8 cellular contexts compared by ENCODE assay signal in genomic region chr17:32875904-32876413, GRCh38. TPM values are rescaled to one million over a fixed set of nuclear protein-coding genes. Genes with fewer than 3 reads are reported as not detected.
DNase-seq lines count a peak whose midpoint lies in the region; ATAC-seq and TF ChIP-seq lines count a peak whose summit lies in the region.

No MANE protein-coding gene starts in this region.

- peaks cover 6% of the 10 kb centered on the region for H3F3A ChIP-seq in MM.1S (ENCODE audit: insufficient read depth, low read length)

- no peaks in the 10 kb centered on the region for H3K9me3 ChIP-seq in CD4-positive, alpha-beta memory T cell (ENCODE audit: control insufficient read depth in 1 of 2, low read length in 2 of 2)
- H3K9me3 ChIP-seq in MM.1S (replicated peaks; ENCODE audit: insufficient read depth, low read length), result no peaks in the 10 kb centered on the region

- peak overlapping the region; percentile 72 to 96 (median 86) for H3K27ac Mint-ChIP-seq in CD4-positive, alpha-beta memory T cell
- peak overlapping the region in 5 of 6 donors; percentile 42 to 93 (median 86) for H3K27ac Mint-ChIP-seq in naive B cell

- H3K4me1 ChIP-seq in CD4-positive, alpha-beta memory T cell (ENCODE audit: insufficient read depth, low read length), result peaks cover 18% of the 10 kb centered on the region
- H3K4me1 ChIP-seq in MM.1S (ENCODE audit: low read length), result peaks cover 30% of the 10 kb centered on the region

- H3K36me3 Mint-ChIP-seq in CD4-positive, alpha-beta memory T cell, result peaks cover 0 to 5% of the 10 kb centered on the region in 2 donors
- no peaks in the 10 kb centered on the region for H3K36me3 Mint-ChIP-seq in naive B cell

- 0 out of 2 replicates have a peak, but pooled peaks cover 5% of the 10 kb centered on the region for H4K20me1 ChIP-seq in MM.1S (ENCODE audit: insufficient read depth, low read length)

- H3K4me2 ChIP-seq in MM.1S (ENCODE audit: low read depth, low read length), result peak overlapping the region; percentile 75

- H2AFZ ChIP-seq in MM.1S (ENCODE audit: low read length), result no peak overlapping the region

- H3K27ac ChIP-seq in CD4-positive, alpha-beta memory T cell (ENCODE audit: low read depth, low read length), result peak overlapping the region; percentile 44
- H3K27ac ChIP-seq in MM.1S (ENCODE audit: low read length), result peak overlapping the region; percentile 83; the same call in 1 of the 2 replicates
- peak overlapping the region in 58 of 59 donors; percentile 41 to 97 (median 87) for H3K27ac ChIP-seq in dorsolateral prefrontal cortex

- intact Hi-C loops in CD4-positive, alpha-beta memory T cell (cut with micrococcal nuclease), result loop anchor here (2.0 to 10.0 kb wide), 3 partner anchors 389 to 521 kb away; partner anchors contain the start of genes CDK5R1, PSMD11 and ZNF207
- intact Hi-C loops in dorsolateral prefrontal cortex (cut with DNase I), result loop anchor here (2.0 to 10.0 kb wide), 5 partner anchors 35 to 391 kb away; partner anchors contain the start of gene TMEM98 (in 1 of the 2)

- peak in 1 of 5 donors; percentile 2 for DNase-seq in CD4-positive, alpha-beta memory T cell
- DNase-seq in MM.1S, result peak; percentile 21
- no peak for DNase-seq in dorsolateral prefrontal cortex
- no peak for DNase-seq in naive B cell
- no peak for DNase-seq in NCI-H187 (lab: John Stamatoyannopoulos, UW)
- DNase-seq in GM10266 (ENCODE audit: extremely low spot score), result no peak

- POLR2A ChIA-PET in CD4-positive, alpha-beta memory T cell (lab: Charles Lee; ENCODE audit: partially characterized antibody), result interaction anchor here (0.9 to 2.3 kb wide), 3 partner anchors 12 to 93 kb away, joined by 3 to 13 read pairs (median 6); no protein-coding TSS in a partner anchor

- peaks cover 50% of the 10 kb centered on the region for H3K79me2 ChIP-seq in MM.1S (ENCODE audit: low read length)

- no peaks in the 10 kb centered on the region for H3K27me3 ChIP-seq in CD4-positive, alpha-beta memory T cell (ENCODE audit: insufficient read depth, low read length)
- H3K27me3 ChIP-seq in MM.1S (replicated peaks; ENCODE audit: insufficient read depth, low read length) (no peaks in the 10 kb centered on the region), dorsolateral prefrontal cortex (no peaks in the 10 kb centered on the region)

- H3K4me3 ChIP-seq in CD4-positive, alpha-beta memory T cell (ENCODE audit: low read length in 2 of 2), result peak overlapping the region in 1 of 2 donors; percentile 62
- H3K4me3 ChIP-seq in MM.1S (ENCODE audit: low read length), result peak overlapping the region; percentile 68
- peak overlapping the region; percentile 51 to 91 (median 82) for H3K4me3 ChIP-seq in dorsolateral prefrontal cortex

- H3K36me3 ChIP-seq in CD4-positive, alpha-beta memory T cell (ENCODE audit: insufficient read depth, low read length), result no peaks in the 10 kb centered on the region
- no peaks in the 10 kb centered on the region for H3K36me3 ChIP-seq in MM.1S (replicated peaks; ENCODE audit: insufficient read depth, low read length)

- CTCF ChIA-PET in CD4-positive, alpha-beta memory T cell (lab: Charles Lee; ENCODE audit: partially characterized antibody), result interaction anchor here (0.7 to 4.2 kb wide), 14 partner anchors 8 to 432 kb away, joined by 3 to 77 read pairs (median 7); partner anchors contain the start of gene PSMD11

- H3K27me3 Mint-ChIP-seq in CD4-positive, alpha-beta memory T cell, result no peaks in the 10 kb centered on the region
- peaks cover 6 to 11% (median 9%) of the 10 kb centered on the region in 3 donors for H3K27me3 Mint-ChIP-seq in naive B cell

- no peak for ATAC-seq in naive B cell (ENCODE audit: low read depth in 2 of 2)
- ATAC-seq in GM18907 (IDR thresholded peaks at IDR 0.05; ENCODE audit: unreplicated experiment), result no peak
- no peak for ATAC-seq in HG03175 (IDR thresholded peaks at IDR 0.05; ENCODE audit: unreplicated experiment)

- TF ChIP-seq CTCF in MM.1S (IDR thresholded peaks at IDR 0.05; ENCODE audit: low read length) (no peak), dorsolateral prefrontal cortex (IDR thresholded peaks at IDR 0.05 in 54 of 56, conservative IDR thresholded peaks at IDR 0.05 in 2 of 56; ENCODE audit: low read depth in 1 of 56, partially characterized antibody in 56 of 56) (no peak), GM10266 (IDR thresholded peaks at IDR 0.05; ENCODE audit: control insufficient read depth, insufficient read depth, low read depth, missing control alignments) (no peak)

- peak overlapping the region; percentile 88 to 98 (median 90) for H3K4me3 Mint-ChIP-seq in CD4-positive, alpha-beta memory T cell
- peak overlapping the region; percentile 82 to 97 (median 90) for H3K4me3 Mint-ChIP-seq in naive B cell

- peaks cover 6 to 19% (median 13%) of the 10 kb centered on the region in 4 donors for H3K4me1 Mint-ChIP-seq in CD4-positive, alpha-beta memory T cell
- peaks cover 6 to 24% (median 20%) of the 10 kb centered on the region in 3 donors for H3K4me1 Mint-ChIP-seq in naive B cell

- H3K9ac ChIP-seq in MM.1S (ENCODE audit: low read length), result peak overlapping the region; percentile 74

- no peaks in the 10 kb centered on the region for H3K9me3 Mint-ChIP-seq in CD4-positive, alpha-beta memory T cell
- peaks cover 0 to 1% (median 0%) of the 10 kb centered on the region in 7 donors for H3K9me3 Mint-ChIP-seq in naive B cell

- H3K9me2 ChIP-seq in MM.1S (replicated peaks; ENCODE audit: insufficient read depth, low read length), result no peaks in the 10 kb centered on the region

RNA-seq across cellular contexts. Expression of gene MYO1D, which starts 1.0 kb away (rescaled TPM):
- 10 to 100 TPM; 11.7 to 12.7 TPM for total RNA-seq in CD4-positive, alpha-beta memory T cell
- 1 to 10 TPM; 2.0 to 9.3 TPM for polyA plus RNA-seq in CD4-positive, alpha-beta memory T cell
- total RNA-seq in dorsolateral prefrontal cortex, result 100 to 1,000 TPM in 2 of 120 experiments, 10 to 100 TPM in 118; 24.1 to 112 (median 48.7) TPM
- polyA plus RNA-seq in naive B cell (ENCODE audit: low read depth in 6 of 6), result 1 to 10 TPM; 1.9 to 3.7 (median 2.6) TPM

RNA-seq across cellular contexts. Expression of gene TMEM98, which starts 52.0 kb away (rescaled TPM):
- total RNA-seq in CD4-positive, alpha-beta memory T cell, result not detected
- polyA plus RNA-seq in CD4-positive, alpha-beta memory T cell, result not detected
- 100 to 1,000 TPM in 7 of 120 experiments, 10 to 100 TPM in 113; 13.7 to 214 (median 45.5) TPM for total RNA-seq in dorsolateral prefrontal cortex
- polyA plus RNA-seq in naive B cell (ENCODE audit: low read depth in 6 of 6), result not detected

Comparison
In these comparisons a context has a peak if more than half of its experiments do, and no peak if none do; other contexts are left out.
1. RNA of gene TMEM98, which starts 52.0 kb away (total RNA-seq): 13.7 to 214 TPM in dorsolateral prefrontal cortex; not detected in CD4-positive, alpha-beta memory T cell; every median in the first group is over 10 times any median in the second.
2. Peak in every context shown above with its lines, with median percentiles within 50 percentile points of each other: H3K27ac ChIP-seq.